In the genomic region with DNA sequence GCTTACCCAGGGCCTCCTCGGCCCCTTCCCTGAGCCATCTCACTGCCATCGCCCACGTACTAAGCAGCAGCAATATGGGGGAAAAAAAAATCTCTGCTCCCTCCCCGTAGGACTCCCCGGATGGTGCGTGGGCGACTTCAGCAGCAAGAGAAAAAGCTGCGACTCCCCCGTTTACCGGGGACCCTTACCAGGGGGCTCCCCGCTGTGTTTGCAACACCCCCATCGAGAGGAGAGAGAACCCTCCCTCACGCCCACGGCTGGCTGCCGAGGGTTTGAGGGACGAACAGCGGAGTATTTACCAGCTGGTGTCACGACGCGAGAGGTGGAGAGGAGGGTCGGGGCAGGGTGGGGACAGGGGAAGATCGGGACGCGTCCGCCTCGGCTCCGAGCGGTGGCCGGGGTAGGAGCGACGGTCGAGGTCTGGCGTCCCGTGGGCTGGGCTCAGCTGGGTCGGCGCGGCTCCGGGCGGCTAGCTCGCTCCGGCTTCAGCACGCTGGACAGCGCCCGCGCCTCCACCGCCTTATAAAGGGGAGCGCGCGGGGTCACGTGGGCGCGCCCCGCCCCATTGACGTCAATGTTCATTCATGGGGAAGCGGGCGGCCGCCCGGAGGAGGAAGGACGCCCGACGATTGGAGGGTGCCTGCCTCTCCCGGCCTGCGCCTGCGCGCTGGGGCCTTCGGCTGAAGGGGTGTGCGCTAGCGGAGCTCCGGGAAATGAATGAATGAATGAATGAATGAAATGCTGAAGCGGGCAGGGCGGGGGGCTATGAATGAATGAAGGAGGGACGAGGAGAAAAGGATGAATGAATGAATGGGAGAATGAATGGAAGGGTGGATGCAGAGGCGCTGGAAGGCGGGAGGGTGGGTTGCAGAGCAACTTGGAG, we compare ENCODE assay signal across 8 cellular contexts. TPM values are rescaled to one million over a fixed set of nuclear protein-coding genes. Genes with fewer than 3 reads are reported as not detected.
DNase-seq lines count a peak whose midpoint lies in the region; ATAC-seq and TF ChIP-seq lines count a peak whose summit lies in the region.

A gene (minus strand): TSS at position 495 of the 883 bp plus-strand sequence. CDS start 726 bp downstream, outside the sequence.

- H3K36me3 ChIP-seq in cardiac muscle cell, result no peaks in the 10 kb centered on the region

- peaks cover 78% of the 10 kb centered on the region for H3K27me3 Mint-ChIP-seq in activated naive CD8-positive, alpha-beta T cell treated with anti-CD3 and anti-CD28 coated beads for 36 hours
- peaks cover 59% of the 10 kb centered on the region for H3K27me3 Mint-ChIP-seq in type B pancreatic cell

- H3K27ac ChIP-seq in cardiac muscle cell, result no peak within 1 kb of the TSS

- ATAC-seq in HG02642 (IDR thresholded peaks at IDR 0.05; ENCODE audit: poor library complexity, unreplicated experiment), result peak; percentile 72

- H3K27ac Mint-ChIP-seq in activated naive CD8-positive, alpha-beta T cell treated with anti-CD3 and anti-CD28 coated beads for 36 hours, result peak within 1 kb of the TSS; percentile 51
- peak within 1 kb of the TSS; percentile 74 for H3K27ac Mint-ChIP-seq in type B pancreatic cell

- H3K4me1 ChIP-seq in cardiac muscle cell (ENCODE audit: low read depth), result peaks cover 17% of the 10 kb centered on the region

- no peaks in the 10 kb centered on the region for H3K9me3 Mint-ChIP-seq in activated naive CD8-positive, alpha-beta T cell treated with anti-CD3 and anti-CD28 coated beads for 36 hours
- no peaks in the 10 kb centered on the region for H3K9me3 Mint-ChIP-seq in type B pancreatic cell

- H3K9me3 ChIP-seq in cardiac muscle cell (ENCODE audit: low read depth), result no peaks in the 10 kb centered on the region

- TF ChIP-seq CTCF in cardiac muscle cell (IDR thresholded peaks at IDR 0.05; ENCODE audit: low read depth, low read length) (no peak), type B pancreatic cell (conservative IDR thresholded peaks at IDR 0.05) (no peak)

- H3K27me3 ChIP-seq in cardiac muscle cell, result peaks cover 100% of the 10 kb centered on the region

- in situ Hi-C loops in G401 (cut with HindIII; ENCODE audit: low sequenced_read_pairs), result no loop called here

- H3K4me1 Mint-ChIP-seq in activated naive CD8-positive, alpha-beta T cell treated with anti-CD3 and anti-CD28 coated beads for 36 hours, result peaks cover 45% of the 10 kb centered on the region
- H3K4me1 Mint-ChIP-seq in type B pancreatic cell (ENCODE audit: unreplicated experiment), result peaks cover 35% of the 10 kb centered on the region

- DNase-seq in G401 (ENCODE audit: low spot score) (peak; percentile 91), NCI-H1436 (lab: John Stamatoyannopoulos, UW) (peak; percentile 91), SW 1271 (lab: John Stamatoyannopoulos, UW) (peak; percentile 86 to 88), cardiac muscle cell (ENCODE audit: low read depth in 1 of 2, low spot score in 1 of 2) (peak; percentile 94 to 96), posterior vena cava (ENCODE audit: low spot score) (peak; percentile 98), type B pancreatic cell (ENCODE audit: extremely low spot score, unreplicated experiment) (peak; percentile 93)
- DNase-seq in activated naive CD8-positive, alpha-beta T cell treated with anti-CD3 and anti-CD28 coated beads for 36 hours, result peak; percentile 92

- H3K36me3 Mint-ChIP-seq in activated naive CD8-positive, alpha-beta T cell treated with anti-CD3 and anti-CD28 coated beads for 36 hours, result peaks cover 5% of the 10 kb centered on the region
- H3K36me3 Mint-ChIP-seq in type B pancreatic cell, result no peaks in the 10 kb centered on the region

- intact Hi-C loops in posterior vena cava (cut with DNase I), result loop anchor here in 1 of 2 donors (10.0 kb wide), 1 partner anchor 109 kb away; no protein-coding TSS in a partner anchor

- peak within 1 kb of the TSS; percentile 83 for H3K4me3 Mint-ChIP-seq in activated naive CD8-positive, alpha-beta T cell treated with anti-CD3 and anti-CD28 coated beads for 36 hours
- H3K4me3 Mint-ChIP-seq in type B pancreatic cell, result peak within 1 kb of the TSS; percentile 86

- peak within 1 kb of the TSS; percentile 12 for H3K4me3 ChIP-seq in cardiac muscle cell

RNA-seq across cellular contexts. Expression of the gene that starts here (rescaled TPM):
- 122 and 148 TPM in 2 replicates for total RNA-seq in G401 (2014; rRNA removed; shearing (Covaris generic))
- total RNA-seq in activated naive CD8-positive, alpha-beta T cell treated with anti-CD3 and anti-CD28 coated beads for 36 hours, result not detected
- total RNA-seq in cardiac muscle cell (0.99 and 1.2 TPM in 2 replicates), posterior vena cava (not detected), type B pancreatic cell (ENCODE audit: low replicate concordance) (4.2 and 4.4 TPM in 2 replicates)
- polyA plus RNA-seq in cardiac muscle cell, result 0.18 and 0.69 TPM in 2 replicates

Comparison
In these comparisons a context has a peak if more than half of its experiments do, and no peak if none do; other contexts are left out.
1. RNA of the gene that starts here (total RNA-seq): 122 to 148 TPM in G401; 4.2 to 4.4 TPM in type B pancreatic cell, 0.99 to 1.2 TPM in cardiac muscle cell, not detected in posterior vena cava and not detected in activated naive CD8-positive, alpha-beta T cell treated with anti-CD3 and anti-CD28 coated beads for 36 hours; every median in the first group is over 10 times any median in the second.
2. Peak in DNase-seq in activated naive CD8-positive, alpha-beta T cell treated with anti-CD3 and anti-CD28 coated beads for 36 hours; RNA of the gene not detected or under 1 TPM.
3. Peak in DNase-seq in posterior vena cava; RNA of the gene not detected or under 1 TPM.
4. Peak in every context shown above with its lines, with median percentiles within 50 percentile points of each other: DNase-seq.